10 cellular contexts compared by ENCODE assay signal in the genomic region with DNA sequence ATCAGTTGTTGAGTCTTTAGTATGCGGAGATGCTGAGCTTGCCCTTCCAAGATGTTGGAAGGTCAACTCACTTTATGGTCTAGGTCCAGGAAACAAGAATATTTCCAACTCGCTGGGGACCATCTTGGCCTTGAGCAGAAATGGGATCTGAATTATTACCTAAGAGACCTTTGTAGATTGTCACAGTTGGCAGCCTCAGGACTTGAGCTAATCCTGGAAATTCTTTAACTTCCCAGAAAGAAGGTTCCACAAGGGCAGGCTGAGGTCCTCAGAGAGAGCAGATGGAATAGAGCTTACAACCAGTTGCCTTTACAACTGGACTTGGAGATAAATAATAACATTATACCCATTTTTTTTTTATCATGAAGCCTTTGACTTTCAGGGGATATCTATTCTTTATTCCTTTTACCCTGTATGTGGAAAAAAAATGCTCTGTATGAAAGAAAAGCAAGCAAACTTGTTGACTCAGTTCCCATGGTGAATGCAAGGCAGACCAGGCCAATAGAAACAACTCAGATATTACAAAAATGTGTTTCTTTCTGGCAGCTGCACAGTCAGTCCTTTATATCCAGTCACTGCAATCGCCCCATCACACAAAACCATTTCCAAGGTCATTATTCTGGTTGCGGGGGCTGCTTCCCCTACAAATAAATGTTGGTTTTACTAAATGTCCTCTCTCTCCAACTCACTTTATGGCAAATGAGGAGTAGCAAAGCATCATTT.
DNase-seq lines count a peak whose midpoint lies in the region; ATAC-seq, FAIRE-seq and TF ChIP-seq lines count a peak whose summit lies in the region.
"Had no signal": no experiment of that assay in that cellular context is flagged by ENCODE, and none has a peak within 500 bp of the region (broad histone marks: within the 10 kb centered on the region; RNA-seq: fewer than 3 reads in every experiment).

No MANE protein-coding gene starts in this region.

- no peak for FAIRE-seq in astrocyte (lab: Jason Lieb, UNC)

- peaks cover 18% of the 10 kb centered on the region for H3K4me1 Mint-ChIP-seq in astrocyte (ENCODE audit: low read depth, unreplicated experiment)
- H3K4me1 Mint-ChIP-seq in osteocyte (ENCODE audit: unreplicated experiment) = peaks cover 67% of the 10 kb centered on the region
- peaks cover 2% of the 10 kb centered on the region for H3K4me1 Mint-ChIP-seq in activated CD4-positive, alpha-beta memory T cell treated with anti-CD3 and anti-CD28 coated beads for 36 hours (ENCODE audit: low read depth)
- peaks cover 81% of the 10 kb centered on the region for H3K4me1 Mint-ChIP-seq in nephron progenitor cell

- 83 to 92% methylated on average over 4 of the region's 4 CpGs for WGBS in upper lobe of left lung, 2 donors

- H3K4me1 ChIP-seq in astrocyte (ENCODE audit: insufficient read depth, low read length) (peaks cover 41% of the 10 kb centered on the region), upper lobe of left lung (peaks cover 17 to 38% (median 32%) of the 10 kb centered on the region in 4 donors)

- no peaks in the 10 kb centered on the region for H3K79me2 ChIP-seq in astrocyte (ENCODE audit: insufficient read depth, low read length)

- peak overlapping the region; percentile 49 for H3K27ac Mint-ChIP-seq in astrocyte (ENCODE audit: unreplicated experiment)
- peak overlapping the region; percentile 95 for H3K27ac Mint-ChIP-seq in osteocyte (ENCODE audit: unreplicated experiment)
- no peak overlapping the region for H3K27ac Mint-ChIP-seq in activated CD4-positive, alpha-beta memory T cell treated with anti-CD3 and anti-CD28 coated beads for 36 hours
- H3K27ac Mint-ChIP-seq in nephron progenitor cell = no peak overlapping the region

- H3K36me3 Mint-ChIP-seq in astrocyte (ENCODE audit: low read depth, unreplicated experiment) = no peaks in the 10 kb centered on the region
- no peaks in the 10 kb centered on the region for H3K36me3 Mint-ChIP-seq in osteocyte (ENCODE audit: unreplicated experiment)
- H3K36me3 Mint-ChIP-seq in activated CD4-positive, alpha-beta memory T cell treated with anti-CD3 and anti-CD28 coated beads for 36 hours = no peaks in the 10 kb centered on the region
- H3K36me3 Mint-ChIP-seq in nephron progenitor cell (ENCODE audit: low read depth) = peaks cover 17% of the 10 kb centered on the region

- ATAC-seq in upper lobe of left lung (ENCODE audit: low FRiP score in 2 of 2) = peak in 1 of 2 donors; percentile 59

- TF ChIP-seq CTCF in astrocyte (IDR thresholded peaks at IDR 0.05; ENCODE audit: insufficient read depth, low read depth, low read length) (no peak), osteocyte (IDR thresholded peaks at IDR 0.05) (no peak), upper lobe of left lung (IDR thresholded peaks at IDR 0.05) (no peak), nephron progenitor cell (IDR thresholded peaks at IDR 0.05) (no peak)

- H4K20me1 ChIP-seq in astrocyte (ENCODE audit: insufficient read depth, low read length) = no peaks in the 10 kb centered on the region

- H3K27me3 ChIP-seq in astrocyte (ENCODE audit: insufficient read depth, low read length) = no peaks in the 10 kb centered on the region
- no peaks in the 10 kb centered on the region for H3K27me3 ChIP-seq in upper lobe of left lung

- CTCF ChIA-PET in activated CD4-positive, alpha-beta memory T cell treated with anti-CD3 and anti-CD28 coated beads for 36 hours (lab: Charles Lee) = no interaction called here

- peak overlapping the region; percentile 25 for H3K27ac ChIP-seq in astrocyte (ENCODE audit: low read depth, low read length)
- peak overlapping the region in 3 of 4 donors; percentile 10 to 76 (median 41) for H3K27ac ChIP-seq in upper lobe of left lung

- POLR2A ChIA-PET in activated CD4-positive, alpha-beta memory T cell treated with anti-CD3 and anti-CD28 coated beads for 36 hours (lab: Charles Lee) = no interaction called here

- no peak overlapping the region for H2AFZ ChIP-seq in astrocyte (ENCODE audit: low read depth, low read length)

- no peak overlapping the region for H3K9ac ChIP-seq in astrocyte (ENCODE audit: low read length)

- H3K36me3 ChIP-seq in astrocyte (ENCODE audit: insufficient read depth, low read length) (no peaks in the 10 kb centered on the region), upper lobe of left lung (no peaks in the 10 kb centered on the region)

- intact Hi-C loops in activated CD4-positive, alpha-beta memory T cell treated with anti-CD3 and anti-CD28 coated beads for 36 hours (cut with micrococcal nuclease) = no loop called here

- TF ChIP-seq EP300 in upper lobe of left lung (IDR thresholded peaks at IDR 0.05) = no peak

- peak overlapping the region; percentile 43 for H3K4me2 ChIP-seq in astrocyte (ENCODE audit: low read length)

- H3K4me3 ChIP-seq in astrocyte (ENCODE audit: insufficient read depth, low read depth, low read length) (no peak overlapping the region), upper lobe of left lung (no peak overlapping the region)

- H3K4me3 Mint-ChIP-seq in astrocyte (ENCODE audit: unreplicated experiment) (no peak overlapping the region), osteocyte (ENCODE audit: unreplicated experiment) (no peak overlapping the region), nephron progenitor cell (no peak overlapping the region)
- H3K4me3 Mint-ChIP-seq in activated CD4-positive, alpha-beta memory T cell treated with anti-CD3 and anti-CD28 coated beads for 36 hours = no peak overlapping the region

- H3K27me3 Mint-ChIP-seq in astrocyte (ENCODE audit: low read depth, unreplicated experiment) (peaks cover 3% of the 10 kb centered on the region), osteocyte (ENCODE audit: unreplicated experiment) (no peaks in the 10 kb centered on the region), nephron progenitor cell (ENCODE audit: low read depth, poor library complexity) (no peaks in the 10 kb centered on the region)
- H3K27me3 Mint-ChIP-seq in activated CD4-positive, alpha-beta memory T cell treated with anti-CD3 and anti-CD28 coated beads for 36 hours = no peaks in the 10 kb centered on the region

- TF ChIP-seq POLR2A in upper lobe of left lung (IDR thresholded peaks at IDR 0.05) = no peak

- H3K9me3 ChIP-seq in astrocyte (ENCODE audit: insufficient read depth, low read depth, low read length) = no peaks in the 10 kb centered on the region
- H3K9me3 ChIP-seq in upper lobe of left lung = no peaks in the 10 kb centered on the region

- peak; percentile 92 for DNase-seq in astrocyte (ENCODE audit: low read depth)
- peak; percentile 81 for DNase-seq in fibroblast of the conjunctiva (ENCODE audit: low read depth)
- no peak for DNase-seq in osteocyte (ENCODE audit: extremely low spot score, unreplicated experiment)
- DNase-seq in upper lobe of left lung = no peak
- no peak for DNase-seq in NCI-H1105 treated with DMSO at 0.1 percent for 48 hours (lab: John Stamatoyannopoulos, UW)
- no peak for DNase-seq in activated CD4-positive, alpha-beta memory T cell treated with anti-CD3 and anti-CD28 coated beads for 36 hours
- no peak for DNase-seq in nephron progenitor cell
- DNase-seq: activated CD4-positive, alpha-beta T cell treated with anti-CD3 and anti-CD28 coated beads for 4 hours; activated naive CD4-positive, alpha-beta T cell treated with Interleukin-2 at 50 U/mL for 16 hours; NCI-H1436 treated with DMSO at 0.1 percent for 48 hours had no signal

- no peaks in the 10 kb centered on the region for H3K9me3 Mint-ChIP-seq in astrocyte (ENCODE audit: unreplicated experiment)
- H3K9me3 Mint-ChIP-seq in osteocyte (ENCODE audit: unreplicated experiment) = peaks cover 4% of the 10 kb centered on the region
- no peaks in the 10 kb centered on the region for H3K9me3 Mint-ChIP-seq in activated CD4-positive, alpha-beta memory T cell treated with anti-CD3 and anti-CD28 coated beads for 36 hours
- peaks cover 10% of the 10 kb centered on the region for H3K9me3 Mint-ChIP-seq in nephron progenitor cell

Comparison
In these comparisons a context has a peak if more than half of its experiments do, and no peak if none do; other contexts are left out.
1. DNase-seq: peak in astrocyte (single experiment) and fibroblast of the conjunctiva (single experiment); none in osteocyte (single experiment), upper lobe of left lung (0 of 2), NCI-H1105 treated with DMSO at 0.1 percent for 48 hours (single experiment), activated CD4-positive, alpha-beta memory T cell treated with anti-CD3 and anti-CD28 coated beads for 36 hours (single experiment) and nephron progenitor cell (single experiment).
2. H3K27ac Mint-ChIP-seq: peak in astrocyte (single experiment) and osteocyte (single experiment); none in activated CD4-positive, alpha-beta memory T cell treated with anti-CD3 and anti-CD28 coated beads for 36 hours (single experiment) and nephron progenitor cell (single experiment).